ENCODE assay signal across 28 cellular contexts in genomic region chr19:3524075-3524842, GRCh38. TPM values are rescaled to one million over a fixed set of nuclear protein-coding genes. Genes with fewer than 3 reads are reported as not detected.
"Had no signal": no experiment of that assay in that cellular context is flagged by ENCODE, and none has a peak within 500 bp of the region (broad histone marks: within the 10 kb centered on the region; RNA-seq: fewer than 3 reads in every experiment).

No MANE protein-coding gene starts in this region.

- H3K27me3 ChIP-seq: ascending aorta, body of pancreas had no signal

- H3K27ac ChIP-seq: ascending aorta, body of pancreas, VCaP had no signal

- H3K4me3 Mint-ChIP-seq: activated CD8-positive, alpha-beta T cell treated with anti-CD3 and anti-CD28 coated beads, Interleukin-2, amount 10 ng/mL, durations not matched to agents 7 days and 5 days; activated naive CD4-positive, alpha-beta T cell treated with anti-CD3 and anti-CD28 coated beads, Interleukin-2, amount 50 U/mL, for 24 hours; T-cell had no signal

- DNase-seq: activated CD4-positive, alpha-beta T cell treated with anti-CD3 and anti-CD28 coated beads for 4 hours; activated CD4-positive, alpha-beta T cell treated with anti-CD3 and anti-CD28 coated beads, Interleukin-2, amount 50 U/mL, for 4 hours; activated CD8-positive, alpha-beta memory T cell treated with anti-CD3 and anti-CD28 coated beads, Interleukin-2, amount 50 U/mL, for 48 hours; activated CD8-positive, alpha-beta T cell treated with anti-CD3 and anti-CD28 coated beads, Interleukin-2, amount 10 ng/mL, durations not matched to agents 7 days and 5 days; activated T-cell treated with anti-CD3 and anti-CD28 coated beads, Interleukin-2, amount 50 U/mL, for 1 hour; amniotic stem cell; body of pancreas; central memory CD4-positive, alpha-beta T cell; Kasumi-1; KBM-7; NCI-H1105 treated with DMSO at 0.1 percent for 48 hours; NCI-H146; NCI-H187 treated with DMSO at 0.1 percent for 48 hours; NCI-H2171; NCI-H2227 treated with DMSO at 0.1 percent for 48 hours; NCI-H510A; NCI-H526 treated with DMSO at 0.1 percent for 48 hours; NCI-H82; SIG-M5; T-cell had no signal

- H3K4me3 ChIP-seq: ascending aorta, body of pancreas had no signal

- H3K9me3 ChIP-seq: ascending aorta, body of pancreas had no signal

- ATAC-seq: activated CD4-positive, CD25-positive, alpha-beta regulatory T cell treated with anti-CD3 and anti-CD28 coated beads, Interleukin-2, amount 50 U/mL, for 24 hours; activated CD8-positive, alpha-beta T cell treated with anti-CD3 and anti-CD28 coated beads, Interleukin-2, amount 10 ng/mL, durations not matched to agents 7 days and 5 days; body of pancreas; T-cell had no signal

- H3K27me3 Mint-ChIP-seq: activated naive CD4-positive, alpha-beta T cell treated with anti-CD3 and anti-CD28 coated beads, Interleukin-2, amount 50 U/mL, for 24 hours; T-cell had no signal

- H3K27ac Mint-ChIP-seq: activated CD8-positive, alpha-beta T cell treated with anti-CD3 and anti-CD28 coated beads, Interleukin-2, amount 10 ng/mL, durations not matched to agents 7 days and 5 days; activated naive CD4-positive, alpha-beta T cell treated with anti-CD3 and anti-CD28 coated beads, Interleukin-2, amount 50 U/mL, for 24 hours; T-cell had no signal

- H3K4me1 ChIP-seq: ascending aorta, body of pancreas had no signal

- H3K9me3 Mint-ChIP-seq: activated naive CD4-positive, alpha-beta T cell treated with anti-CD3 and anti-CD28 coated beads, Interleukin-2, amount 50 U/mL, for 24 hours; T-cell had no signal

RNA-seq across cellular contexts. Expression of gene TEKTIP1, which starts 14.7 kb away (rescaled TPM):
- total RNA-seq: ascending aorta, bronchial epithelial cell, RPMI7951 had no signal

RNA-seq across cellular contexts. Expression of gene SMIM44, which starts 41.0 kb away (rescaled TPM):
- total RNA-seq: activated CD8-positive, alpha-beta T cell treated with anti-CD3 and anti-CD28 coated beads, Interleukin-2, amount 10 ng/mL, durations not matched to agents 7 days and 5 days; ascending aorta; body of pancreas; bronchial epithelial cell; OCI-LY7; RPMI7951; T-cell; T-helper 2 cell treated with Interferon-gamma antibody and Interleukin-4, amounts not matched to agents 100 ng/mL and 5 ng/mL, for 36 hours had no signal
